10 cellular contexts compared by ENCODE assay signal in the genomic region with DNA sequence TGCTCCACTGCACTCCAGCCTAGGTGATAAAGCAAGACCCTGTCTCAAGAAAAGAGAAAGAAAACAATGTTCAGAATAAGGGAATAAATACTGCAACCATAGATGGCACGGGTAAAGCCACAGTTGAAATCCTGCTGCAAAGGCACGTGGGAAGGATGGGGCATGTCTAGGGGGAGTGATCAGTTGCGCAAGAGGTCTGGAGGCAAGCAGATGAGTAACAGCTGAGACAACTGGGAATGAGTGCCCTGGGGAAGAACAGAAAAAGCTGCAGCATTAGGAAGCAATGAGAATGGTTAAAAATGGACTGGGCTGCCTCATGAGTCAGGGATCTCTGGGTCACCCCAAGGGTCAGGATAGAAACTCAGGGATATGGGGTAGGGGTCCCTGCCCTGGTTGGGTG.
DNase-seq lines count a peak whose midpoint lies in the region; ATAC-seq, FAIRE-seq and TF ChIP-seq lines count a peak whose summit lies in the region.
"Had no signal": no experiment of that assay in that cellular context is flagged by ENCODE, and none has a peak within 500 bp of the region (broad histone marks: within the 10 kb centered on the region; RNA-seq: fewer than 3 reads in every experiment).

No MANE protein-coding gene starts in this region.

- 70% methylated on average over 3 of the region's 3 CpGs for WGBS in hepatocyte (ENCODE audit: low lambda C conversion rate, missing lambda C conversion rate)
- WGBS in upper lobe of left lung, 2 donors: 55 to 75% methylated on average over 3 of the region's 3 CpGs

- no peaks in the 10 kb centered on the region for H3K36me3 Mint-ChIP-seq in activated CD4-positive, alpha-beta T cell treated with anti-CD3 and anti-CD28 coated beads, Interleukin-2, amount 10 ng/mL, durations not matched to agents 7 days and 5 days (ENCODE audit: low read depth)
- peaks cover 9% of the 10 kb centered on the region for H3K36me3 Mint-ChIP-seq in astrocyte (ENCODE audit: low read depth, unreplicated experiment)

- TF ChIP-seq POLR2A in upper lobe of left lung (IDR thresholded peaks at IDR 0.05): no peak

- H3K27me3 Mint-ChIP-seq in activated CD4-positive, alpha-beta T cell treated with anti-CD3 and anti-CD28 coated beads, Interleukin-2, amount 10 ng/mL, durations not matched to agents 7 days and 5 days: no peaks in the 10 kb centered on the region
- H3K27me3 Mint-ChIP-seq in astrocyte (ENCODE audit: low read depth, unreplicated experiment): no peaks in the 10 kb centered on the region

- H3K27ac ChIP-seq in astrocyte (ENCODE audit: low read depth, low read length) (peak overlapping the region; percentile 23), hepatocyte (peak overlapping the region; percentile 17), upper lobe of left lung (peak overlapping the region in 1 of 4 donors; percentile 21)

- TF ChIP-seq EP300 in upper lobe of left lung (IDR thresholded peaks at IDR 0.05): peak in 1 of 4 donors; percentile 27

- H3K36me3 ChIP-seq in astrocyte (ENCODE audit: insufficient read depth, low read length): no peaks in the 10 kb centered on the region
- H3K36me3 ChIP-seq in hepatocyte (replicated peaks; ENCODE audit: insufficient read depth, low read depth): no peaks in the 10 kb centered on the region
- H3K36me3 ChIP-seq in upper lobe of left lung: no peaks in the 10 kb centered on the region

- H2AFZ ChIP-seq in astrocyte (ENCODE audit: low read depth, low read length): no peak overlapping the region
- H2AFZ ChIP-seq in hepatocyte: no peak overlapping the region

- H3K9me2 ChIP-seq in hepatocyte (replicated peaks; ENCODE audit: insufficient read depth): no peaks in the 10 kb centered on the region

- H3K79me2 ChIP-seq in astrocyte (ENCODE audit: insufficient read depth, low read length) (peaks cover 5% of the 10 kb centered on the region), hepatocyte (peaks cover 6% of the 10 kb centered on the region)

- CTCF ChIA-PET in activated CD4-positive, alpha-beta T cell treated with anti-CD3 and anti-CD28 coated beads, Interleukin-2, amount 10 ng/mL, durations not matched to agents 7 days and 5 days (lab: Charles Lee): interaction anchor here (1.1 kb wide), 1 partner anchor 12 kb away, joined by 3 read pairs; no protein-coding TSS in a partner anchor

- FAIRE-seq in astrocyte (lab: Jason Lieb, UNC): no peak
- FAIRE-seq: A204.1 had no signal

- H3K27ac Mint-ChIP-seq in activated CD4-positive, alpha-beta T cell treated with anti-CD3 and anti-CD28 coated beads, Interleukin-2, amount 10 ng/mL, durations not matched to agents 7 days and 5 days: peak overlapping the region; percentile 43
- peak overlapping the region; percentile 44 for H3K27ac Mint-ChIP-seq in astrocyte (ENCODE audit: unreplicated experiment)

- no peaks in the 10 kb centered on the region for H3K9me3 Mint-ChIP-seq in activated CD4-positive, alpha-beta T cell treated with anti-CD3 and anti-CD28 coated beads, Interleukin-2, amount 10 ng/mL, durations not matched to agents 7 days and 5 days
- H3K9me3 Mint-ChIP-seq in astrocyte (ENCODE audit: unreplicated experiment): no peaks in the 10 kb centered on the region

- ATAC-seq in upper lobe of left lung (ENCODE audit: low FRiP score in 2 of 2): peak; percentile 11 to 61
- no peak for ATAC-seq in GM19455 (IDR thresholded peaks at IDR 0.05; ENCODE audit: unreplicated experiment)

- POLR2A ChIA-PET in activated CD4-positive, alpha-beta T cell treated with anti-CD3 and anti-CD28 coated beads, Interleukin-2, amount 10 ng/mL, durations not matched to agents 7 days and 5 days (lab: Charles Lee): no interaction called here

- peaks cover 57% of the 10 kb centered on the region for H3K4me1 ChIP-seq in astrocyte (ENCODE audit: insufficient read depth, low read length)
- peaks cover 20% of the 10 kb centered on the region for H3K4me1 ChIP-seq in hepatocyte (ENCODE audit: insufficient read depth)
- peaks cover 37 to 54% (median 44%) of the 10 kb centered on the region in 4 donors for H3K4me1 ChIP-seq in upper lobe of left lung

- H3K9ac ChIP-seq in astrocyte (ENCODE audit: low read length): peak overlapping the region; percentile 6

- no peak for DNase-seq in activated CD4-positive, alpha-beta T cell treated with anti-CD3 and anti-CD28 coated beads, Interleukin-2, amount 10 ng/mL, durations not matched to agents 7 days and 5 days
- DNase-seq in activated CD4-positive, alpha-beta T cell treated with anti-CD3 and anti-CD28 coated beads, Interleukin-2, amount 50 U/mL, for 48 hours: no peak
- DNase-seq in astrocyte (ENCODE audit: low read depth): peak; percentile 82
- DNase-seq in hepatocyte (ENCODE audit: low spot score): peak; percentile 63
- DNase-seq in upper lobe of left lung: peak in 1 of 2 donors; percentile 72
- DNase-seq in T-helper 1 cell: no peak
- DNase-seq in NCI-H748 treated with DMSO at 0.1 percent for 48 hours (lab: John Stamatoyannopoulos, UW): no peak
- DNase-seq: NCI-H1694 had no signal

- H3K9me3 ChIP-seq in astrocyte (ENCODE audit: insufficient read depth, low read depth, low read length) (no peaks in the 10 kb centered on the region), hepatocyte (ENCODE audit: low read depth) (no peaks in the 10 kb centered on the region), upper lobe of left lung (no peaks in the 10 kb centered on the region)

- no peaks in the 10 kb centered on the region for H3K27me3 ChIP-seq in astrocyte (ENCODE audit: insufficient read depth, low read length)
- no peaks in the 10 kb centered on the region for H3K27me3 ChIP-seq in hepatocyte
- no peaks in the 10 kb centered on the region for H3K27me3 ChIP-seq in upper lobe of left lung

- no peaks in the 10 kb centered on the region for H3K4me1 Mint-ChIP-seq in activated CD4-positive, alpha-beta T cell treated with anti-CD3 and anti-CD28 coated beads, Interleukin-2, amount 10 ng/mL, durations not matched to agents 7 days and 5 days
- peaks cover 54% of the 10 kb centered on the region for H3K4me1 Mint-ChIP-seq in astrocyte (ENCODE audit: low read depth, unreplicated experiment)

- TF ChIP-seq CTCF in astrocyte (IDR thresholded peaks at IDR 0.05; ENCODE audit: insufficient read depth, low read depth, low read length) (no peak), hepatocyte (IDR thresholded peaks at IDR 0.05; ENCODE audit: poor library complexity) (no peak), upper lobe of left lung (IDR thresholded peaks at IDR 0.05) (no peak)

- H3K4me3 Mint-ChIP-seq in activated CD4-positive, alpha-beta T cell treated with anti-CD3 and anti-CD28 coated beads, Interleukin-2, amount 10 ng/mL, durations not matched to agents 7 days and 5 days: no peak overlapping the region
- H3K4me3 Mint-ChIP-seq in astrocyte (ENCODE audit: unreplicated experiment): peak overlapping the region; percentile 67

- H3K4me2 ChIP-seq in astrocyte (ENCODE audit: low read length) (no peak overlapping the region), hepatocyte (no peak overlapping the region)

- H3K4me3 ChIP-seq in astrocyte (ENCODE audit: insufficient read depth, low read depth, low read length) (no peak overlapping the region), hepatocyte (no peak overlapping the region), upper lobe of left lung (no peak overlapping the region)

- H4K20me1 ChIP-seq in astrocyte (ENCODE audit: insufficient read depth, low read length): peaks cover 8% of the 10 kb centered on the region
- no peaks in the 10 kb centered on the region for H4K20me1 ChIP-seq in hepatocyte (ENCODE audit: insufficient read depth, poor library complexity, severe bottlenecking)

Comparison
In these comparisons a context has a peak if more than half of its experiments do, and no peak if none do; other contexts are left out.
1. DNase-seq: peak in astrocyte (single experiment) and hepatocyte (single experiment); none in activated CD4-positive, alpha-beta T cell treated with anti-CD3 and anti-CD28 coated beads, Interleukin-2, amount 10 ng/mL, durations not matched to agents 7 days and 5 days (single experiment), activated CD4-positive, alpha-beta T cell treated with anti-CD3 and anti-CD28 coated beads, Interleukin-2, amount 50 U/mL, for 48 hours (0 of 2), T-helper 1 cell (0 of 5) and NCI-H748 treated with DMSO at 0.1 percent for 48 hours (single experiment).